ENCODE assay signal across 10 cellular contexts in the genomic region with DNA sequence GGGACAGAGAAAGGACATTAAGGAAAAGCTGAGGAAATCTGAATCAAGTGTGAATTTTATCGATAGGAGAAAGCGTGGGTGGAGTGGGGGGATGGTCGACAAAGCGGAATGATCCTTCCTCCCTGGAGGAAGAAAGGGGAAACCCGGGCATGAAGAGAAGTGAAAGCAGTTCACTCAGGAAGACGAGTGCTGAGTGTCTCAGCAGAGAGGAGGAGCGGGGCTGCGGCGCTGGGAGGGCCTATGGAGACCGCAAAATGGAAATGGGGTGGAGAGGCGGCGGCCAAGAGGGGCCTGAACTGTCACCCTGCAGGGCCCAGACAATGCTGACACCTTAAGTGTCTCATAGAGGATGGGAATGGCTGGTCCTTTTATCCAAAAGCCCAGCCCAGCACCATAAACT. TPM values are rescaled to one million over a fixed set of nuclear protein-coding genes. Genes with fewer than 3 reads are reported as not detected.
DNase-seq lines count a peak whose midpoint lies in the region; ATAC-seq lines count a peak whose summit lies in the region.
"Had no signal": no experiment of that assay in that cellular context is flagged by ENCODE, and none has a peak within 500 bp of the region (broad histone marks: within the 10 kb centered on the region; RNA-seq: fewer than 3 reads in every experiment).

No MANE protein-coding gene starts in this region.

- no peak overlapping the region for H3K9ac ChIP-seq in GM23248

- H3K4me3 ChIP-seq in GM23248 (no peak overlapping the region), right cardiac atrium (ENCODE audit: low read length) (no peak overlapping the region), skin epidermis (peak overlapping the region in 1 of 7 experiments; percentile 5)
- H3K4me3 ChIP-seq: SK-N-MC had no signal

- H3K27ac ChIP-seq in GM23248 = 0 out of 2 replicates have a peak overlapping the region, but pooled peaks have one; percentile 94
- no peak overlapping the region for H3K27ac ChIP-seq in right cardiac atrium (ENCODE audit: low read length)
- peak overlapping the region in 18 of 21 experiments; percentile 17 to 78 (median 59) for H3K27ac ChIP-seq in skin epidermis
- H3K27ac ChIP-seq: SK-N-MC had no signal

- peaks cover 53% of the 10 kb centered on the region for H3K4me1 ChIP-seq in GM23248 (ENCODE audit: insufficient read depth)
- H3K4me1 ChIP-seq in right cardiac atrium (ENCODE audit: control insufficient read depth, insufficient read depth, low read length) = peaks cover 25% of the 10 kb centered on the region

- no peaks in the 10 kb centered on the region for H3K9me3 ChIP-seq in GM23248 (ENCODE audit: low read depth)
- H3K9me3 ChIP-seq in right cardiac atrium (ENCODE audit: control insufficient read depth, low read length) = no peaks in the 10 kb centered on the region

- WGBS in GM23248 (ENCODE audit: low coverage in 1 of 2, low lambda C conversion rate in 2 of 2, missing lambda C conversion rate in 2 of 2), 2 experiments = 89% methylated on average over 12 of the region's 12 CpGs
- WGBS in right cardiac atrium = 53% methylated on average over 12 of the region's 12 CpGs

- H3K27me3 ChIP-seq in GM23248 (replicated peaks; ENCODE audit: insufficient read depth) = no peaks in the 10 kb centered on the region
- H3K27me3 ChIP-seq in right cardiac atrium (ENCODE audit: control insufficient read depth, insufficient read depth) = no peaks in the 10 kb centered on the region

- no peaks in the 10 kb centered on the region for H3K9me2 ChIP-seq in GM23248 (ENCODE audit: insufficient read depth)

- H3K27ac Mint-ChIP-seq in activated T-helper 1 cell treated with anti-CD3 and anti-CD28 coated beads, Interleukin-12 subunit alpha, Interleukin-12 subunit beta, Interleukin-2, Interleukin-4 antibody, amounts not matched to agents 30 ng/mL and 10 ng/mL and 1 ng/mL, durations not matched to agents 14 hours and 24 hours and 36 hours = peak overlapping the region; percentile 57

- H3K9me3 Mint-ChIP-seq in activated T-helper 1 cell treated with anti-CD3 and anti-CD28 coated beads, Interleukin-12 subunit alpha, Interleukin-12 subunit beta, Interleukin-2, Interleukin-4 antibody, amounts not matched to agents 30 ng/mL and 10 ng/mL and 1 ng/mL, durations not matched to agents 14 hours and 24 hours and 36 hours = no peaks in the 10 kb centered on the region

- in situ Hi-C loops in GM23248 (cut with MboI) = no loop called here

- no peak overlapping the region for H3K4me2 ChIP-seq in GM23248 (ENCODE audit: unreplicated experiment)

- peaks cover 34% of the 10 kb centered on the region for H3K4me1 Mint-ChIP-seq in activated T-helper 1 cell treated with anti-CD3 and anti-CD28 coated beads, Interleukin-12 subunit alpha, Interleukin-12 subunit beta, Interleukin-2, Interleukin-4 antibody, amounts not matched to agents 30 ng/mL and 10 ng/mL and 1 ng/mL, durations not matched to agents 14 hours and 24 hours and 36 hours (ENCODE audit: low read depth)

- no peaks in the 10 kb centered on the region for H3K36me3 ChIP-seq in GM23248 (ENCODE audit: low read depth)

- peaks cover 35% of the 10 kb centered on the region for H3F3A ChIP-seq in GM23248 (ENCODE audit: insufficient read depth)

- H3K79me2 ChIP-seq in GM23248 (ENCODE audit: insufficient read depth) = peaks cover 89% of the 10 kb centered on the region

- H2AFZ ChIP-seq in GM23248 = no peak overlapping the region

- no peaks in the 10 kb centered on the region for H4K20me1 ChIP-seq in GM23248 (ENCODE audit: insufficient read depth)

- no peak for DNase-seq in GM23248
- no peak for DNase-seq in activated T-helper 1 cell treated with anti-CD3 and anti-CD28 coated beads, Interleukin-12 subunit alpha, Interleukin-12 subunit beta, Interleukin-2, Interleukin-4 antibody, amounts not matched to agents 30 ng/mL and 10 ng/mL and 1 ng/mL, durations not matched to agents 14 hours and 24 hours and 36 hours (ENCODE audit: low spot score)
- peak; percentile 44 to 84 (median 77) for DNase-seq in right cardiac atrium
- DNase-seq in DMS79 treated with DMSO at 0.1 percent for 48 hours (lab: John Stamatoyannopoulos, UW) = no peak
- DNase-seq in iPS-NIHi11 (ENCODE audit: low spot score) = no peak
- no peak for DNase-seq in DMS 273 treated with DMSO at 0.1 percent for 48 hours (lab: John Stamatoyannopoulos, UW)
- DNase-seq: dermis blood vessel endothelial cell had no signal

- ATAC-seq in right cardiac atrium (peak; percentile 39 to 55), HG02970 (IDR thresholded peaks at IDR 0.05; ENCODE audit: low FRiP score, unreplicated experiment) (no peak)

- no peaks in the 10 kb centered on the region for H3K27me3 Mint-ChIP-seq in activated T-helper 1 cell treated with anti-CD3 and anti-CD28 coated beads, Interleukin-12 subunit alpha, Interleukin-12 subunit beta, Interleukin-2, Interleukin-4 antibody, amounts not matched to agents 30 ng/mL and 10 ng/mL and 1 ng/mL, durations not matched to agents 14 hours and 24 hours and 36 hours (ENCODE audit: insufficient read depth)

- H3K36me3 Mint-ChIP-seq in activated T-helper 1 cell treated with anti-CD3 and anti-CD28 coated beads, Interleukin-12 subunit alpha, Interleukin-12 subunit beta, Interleukin-2, Interleukin-4 antibody, amounts not matched to agents 30 ng/mL and 10 ng/mL and 1 ng/mL, durations not matched to agents 14 hours and 24 hours and 36 hours (ENCODE audit: low read depth) = peaks cover 8% of the 10 kb centered on the region

- H3K4me3 Mint-ChIP-seq in activated T-helper 1 cell treated with anti-CD3 and anti-CD28 coated beads, Interleukin-12 subunit alpha, Interleukin-12 subunit beta, Interleukin-2, Interleukin-4 antibody, amounts not matched to agents 30 ng/mL and 10 ng/mL and 1 ng/mL, durations not matched to agents 14 hours and 24 hours and 36 hours = peak overlapping the region; percentile 47

- intact Hi-C loops in activated T-helper 1 cell treated with anti-CD3 and anti-CD28 coated beads, Interleukin-12 subunit alpha, Interleukin-12 subunit beta, Interleukin-2, Interleukin-4 antibody, amounts not matched to agents 30 ng/mL and 10 ng/mL and 1 ng/mL, durations not matched to agents 14 hours and 24 hours and 36 hours (cut with micrococcal nuclease) = no loop called here
- intact Hi-C loops in right cardiac atrium (cut with DNase I) = loop anchor here in 1 of 4 donors (5.0 kb wide), 1 partner anchor 725 kb away; no protein-coding TSS in a partner anchor

RNA-seq across cellular contexts. Expression of a gene that starts 8.7 kb away (rescaled TPM):
- 71.8 and 95.2 TPM in 2 replicates for total RNA-seq in GM23248 (2014; rRNA removed; shearing (Covaris generic))
- polyA plus RNA-seq in GM23248 (2016; fragmentation: Nextera tagmentation; extraction: Ambion mirVana) (39.3 and 39.9 TPM in 2 replicates), right cardiac atrium (19.4 TPM)
- total RNA-seq in activated T-helper 1 cell treated with anti-CD3 and anti-CD28 coated beads, Interleukin-12 subunit alpha, Interleukin-12 subunit beta, Interleukin-2, Interleukin-4 antibody, amounts not matched to agents 30 ng/mL and 10 ng/mL and 1 ng/mL, durations not matched to agents 14 hours and 24 hours and 36 hours = 29.0 and 30.6 TPM in 2 replicates
- total RNA-seq in right cardiac atrium = 10 to 100 TPM; 33.1 to 39.2 (median 36.8) TPM

RNA-seq across cellular contexts. Expression of a gene that starts 25.0 kb away (rescaled TPM):
- 5.3 and 7.6 TPM in 2 replicates for total RNA-seq in GM23248 (2014; rRNA removed; shearing (Covaris generic))
- polyA plus RNA-seq in GM23248 (2016; fragmentation: Nextera tagmentation; extraction: Ambion mirVana) (5.4 and 5.8 TPM in 2 replicates), right cardiac atrium (6.7 TPM)
- 12.6 and 12.9 TPM in 2 replicates for total RNA-seq in activated T-helper 1 cell treated with anti-CD3 and anti-CD28 coated beads, Interleukin-12 subunit alpha, Interleukin-12 subunit beta, Interleukin-2, Interleukin-4 antibody, amounts not matched to agents 30 ng/mL and 10 ng/mL and 1 ng/mL, durations not matched to agents 14 hours and 24 hours and 36 hours
- total RNA-seq in right cardiac atrium = 10 to 100 TPM; 10.9 to 13.5 (median 12.6) TPM

Comparison
In these comparisons a context has a peak if more than half of its experiments do, and no peak if none do; other contexts are left out.
1. DNase-seq: peak in right cardiac atrium (3 of 3); none in GM23248 (single experiment), activated T-helper 1 cell treated with anti-CD3 and anti-CD28 coated beads, Interleukin-12 subunit alpha, Interleukin-12 subunit beta, Interleukin-2, Interleukin-4 antibody, amounts not matched to agents 30 ng/mL and 10 ng/mL and 1 ng/mL, durations not matched to agents 14 hours and 24 hours and 36 hours (single experiment), DMS79 treated with DMSO at 0.1 percent for 48 hours (single experiment), iPS-NIHi11 (single experiment) and DMS 273 treated with DMSO at 0.1 percent for 48 hours (single experiment).